2 cellular contexts compared by ENCODE assay signal in genomic region chr15:81548350-81549116, GRCh38.
TF ChIP-seq lines count a peak whose summit lies in the region.

No MANE protein-coding gene starts in this region.

TF ChIP-seq in IMR-90, 13 proteins besides CTCF, POLR2A, EP300 and RAD21:
- TF ChIP-seq NFE2L2 (IDR thresholded peaks at IDR 0.05; ENCODE audit: low read depth, low read length) (no peak), FOS (IDR thresholded peaks at IDR 0.05; ENCODE audit: low read depth, low read length) (peak; percentile 61; the same call in 1 of the 2 replicates)
TF ChIP-seq in IMR-90: peak in this region for 1.

TF ChIP-seq in H1, 55 proteins besides CTCF, POLR2A, EP300 and RAD21:
- TF ChIP-seq RFX5 (IDR thresholded peaks at IDR 0.05; ENCODE audit: borderline replicate concordance, low read depth, low read length): no peak
- no peak for TF ChIP-seq CTBP2 (IDR thresholded peaks at IDR 0.05; ENCODE audit: borderline replicate concordance, insufficient read depth, insufficient read length, low read length)
- TF ChIP-seq HDAC6 (IDR thresholded peaks at IDR 0.05; ENCODE audit: low read depth, low read length): no peak
- TF ChIP-seq ATF3 (IDR thresholded peaks at IDR 0.05; ENCODE audit: insufficient read depth, low read depth, low read length): no peak
- no peak for TF ChIP-seq TCF12 (IDR thresholded peaks at IDR 0.05; ENCODE audit: low read depth, low read length)
- no peak for TF ChIP-seq BCL11A (IDR thresholded peaks at IDR 0.05; ENCODE audit: low read depth in 2 of 2, low read length in 2 of 2)
- TF ChIP-seq ZNF274 (IDR thresholded peaks at IDR 0.05; ENCODE audit: borderline replicate concordance, extremely low read depth, low read length): no peak
- no peak for TF ChIP-seq NRF1 (IDR thresholded peaks at IDR 0.05; ENCODE audit: low read depth, low read length)
- TF ChIP-seq CBX5 (IDR thresholded peaks at IDR 0.05; ENCODE audit: low read depth, low read length): no peak
- no peak for TF ChIP-seq SAP30 (IDR thresholded peaks at IDR 0.05; ENCODE audit: insufficient read depth, insufficient replicate concordance, low read length)
- TF ChIP-seq SIN3A (conservative IDR thresholded peaks at IDR 0.05 in 1 of 2, IDR thresholded peaks at IDR 0.05 in 1 of 2; ENCODE audit: low read depth in 1 of 2, low read length in 2 of 2): no peak
- no peak for TF ChIP-seq EZH2 (IDR thresholded peaks at IDR 0.05; ENCODE audit: low read depth, low read length, severe bottlenecking)
- TF ChIP-seq BRCA1 (IDR thresholded peaks at IDR 0.05; ENCODE audit: low read depth, low read length): no peak
- no peak for TF ChIP-seq EGR1 (IDR thresholded peaks at IDR 0.05; ENCODE audit: borderline replicate concordance, low read depth, low read length)
- TF ChIP-seq SIRT6 (IDR thresholded peaks at IDR 0.05; ENCODE audit: low read length): no peak
- no peak for TF ChIP-seq SP2 (IDR thresholded peaks at IDR 0.05; ENCODE audit: low read length)
- TF ChIP-seq TBP (IDR thresholded peaks at IDR 0.05; ENCODE audit: low read depth, low read length): no peak
- no peak for TF ChIP-seq GABPA (IDR thresholded peaks at IDR 0.05; ENCODE audit: borderline replicate concordance, insufficient read depth, low read length)
